ENCODE assay signal across 19 cellular contexts in the genomic region with DNA sequence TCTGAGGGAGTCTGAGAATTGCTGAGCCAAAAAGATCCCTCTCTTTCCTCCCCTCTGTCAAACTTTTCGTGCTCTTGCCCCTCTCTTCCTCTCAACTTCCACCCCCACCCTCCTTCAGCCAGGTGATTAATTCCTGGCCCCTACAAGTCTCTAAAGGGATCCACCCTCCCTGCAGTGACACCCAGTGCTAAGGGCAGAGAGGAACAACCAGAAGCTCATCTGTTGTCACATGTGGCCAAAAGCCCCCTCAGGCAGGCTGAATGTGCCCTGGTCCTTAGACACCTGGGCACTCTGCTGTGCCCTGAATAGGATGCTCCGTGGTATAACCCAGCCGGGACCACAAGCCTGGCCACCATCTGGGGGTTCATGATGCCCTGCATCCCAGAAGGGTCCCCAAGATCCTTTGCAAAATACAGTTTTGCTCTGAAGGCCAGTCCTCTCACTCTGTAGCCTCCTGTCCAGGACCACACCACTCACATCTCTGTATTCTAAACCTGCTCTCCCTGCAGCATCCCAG.
DNase-seq lines count a peak whose midpoint lies in the region; ATAC-seq, FAIRE-seq and TF ChIP-seq lines count a peak whose summit lies in the region.
"Had no signal": no experiment of that assay in that cellular context is flagged by ENCODE, and none has a peak within 500 bp of the region (broad histone marks: within the 10 kb centered on the region; RNA-seq: fewer than 3 reads in every experiment).

No MANE protein-coding gene starts in this region.

- H3K36me3 Mint-ChIP-seq in endodermal cell (ENCODE audit: low read depth), result no peaks in the 10 kb centered on the region
- H3K36me3 Mint-ChIP-seq in stimulated activated effector memory CD8-positive, alpha-beta T cell treated with anti-CD3 and anti-CD28 coated beads, Interleukin-12 subunit alpha, Interleukin-12 subunit beta, amount 100 ng/mL, for 72 hours, result no peaks in the 10 kb centered on the region
- H3K36me3 Mint-ChIP-seq: CD8-positive, alpha-beta T cell had no signal

- H3K36me3 ChIP-seq in endodermal cell (ENCODE audit: control insufficient read depth, insufficient read depth, low read length) (no peaks in the 10 kb centered on the region), Peyer's patch (no peaks in the 10 kb centered on the region)
- H3K36me3 ChIP-seq: BLaER1, MG63, SJSA1 had no signal

- H3K27me3 ChIP-seq in endodermal cell (ENCODE audit: control insufficient read depth, insufficient read depth, low read length, poor library complexity, severe bottlenecking), result peaks cover 70% of the 10 kb centered on the region
- no peaks in the 10 kb centered on the region for H3K27me3 ChIP-seq in Peyer's patch
- H3K27me3 ChIP-seq: BLaER1, MG63, SJSA1 had no signal

- H3K4me3 Mint-ChIP-seq in endodermal cell, result no peak overlapping the region
- H3K4me3 Mint-ChIP-seq in stimulated activated effector memory CD8-positive, alpha-beta T cell treated with anti-CD3 and anti-CD28 coated beads, Interleukin-12 subunit alpha, Interleukin-12 subunit beta, amount 100 ng/mL, for 72 hours, result no peak overlapping the region
- H3K4me3 Mint-ChIP-seq: CD8-positive, alpha-beta T cell had no signal

- DNase-seq in GM12891 (ENCODE audit: insufficient read length, low spot score), result no peak
- DNase-seq in NAMALWA (ENCODE audit: low spot score), result peak; percentile 16
- DNase-seq in endodermal cell, result peak; percentile 51
- no peak for DNase-seq in stimulated activated effector memory CD8-positive, alpha-beta T cell treated with anti-CD3 and anti-CD28 coated beads, Interleukin-12 subunit alpha, Interleukin-12 subunit beta, amount 100 ng/mL, for 72 hours (ENCODE audit: low spot score in 2 of 2)
- DNase-seq in DMS153 treated with DMSO at 0.1 percent for 48 hours (lab: John Stamatoyannopoulos, UW; ENCODE audit: unreplicated experiment), result no peak
- DNase-seq in Peyer's patch, result no peak
- DNase-seq in G401 (ENCODE audit: low spot score), result no peak
- DNase-seq: CD8-positive, alpha-beta T cell; GOT3; HCEC 1CT; MG63; NCI-H1092; NCI-H1436 treated with DMSO at 0.1 percent for 48 hours; NCI-H1930; NK-92 treated with Interleukin-12 subunit alpha and Interleukin-12 subunit beta, amount 100 ng/mL, for 24 hours had no signal

- H3K9me3 ChIP-seq in endodermal cell (ENCODE audit: control insufficient read depth, low read length), result no peaks in the 10 kb centered on the region
- no peaks in the 10 kb centered on the region for H3K9me3 ChIP-seq in Peyer's patch
- H3K9me3 ChIP-seq: BLaER1, MG63, SJSA1 had no signal

- no peak overlapping the region for H3K4me3 ChIP-seq in endodermal cell (ENCODE audit: low read length)
- no peak overlapping the region for H3K4me3 ChIP-seq in Peyer's patch
- H3K4me3 ChIP-seq: BLaER1, MG63, SJSA1 had no signal

- peaks cover 29% of the 10 kb centered on the region for H3K4me1 Mint-ChIP-seq in endodermal cell
- H3K4me1 Mint-ChIP-seq in stimulated activated effector memory CD8-positive, alpha-beta T cell treated with anti-CD3 and anti-CD28 coated beads, Interleukin-12 subunit alpha, Interleukin-12 subunit beta, amount 100 ng/mL, for 72 hours, result no peaks in the 10 kb centered on the region

- H3K27ac Mint-ChIP-seq in endodermal cell, result no peak overlapping the region
- no peak overlapping the region for H3K27ac Mint-ChIP-seq in stimulated activated effector memory CD8-positive, alpha-beta T cell treated with anti-CD3 and anti-CD28 coated beads, Interleukin-12 subunit alpha, Interleukin-12 subunit beta, amount 100 ng/mL, for 72 hours
- H3K27ac Mint-ChIP-seq: CD8-positive, alpha-beta T cell had no signal

- TF ChIP-seq POLR2A in GM12891 (IDR thresholded peaks at IDR 0.05; ENCODE audit: low read depth, low read length) (no peak), Peyer's patch (IDR thresholded peaks at IDR 0.05) (no peak)

- no peaks in the 10 kb centered on the region for H3K4me1 ChIP-seq in endodermal cell (ENCODE audit: control insufficient read depth, insufficient read depth, low read length)
- peaks cover 0 to 8% (median 4%) of the 10 kb centered on the region in 4 donors for H3K4me1 ChIP-seq in Peyer's patch
- H3K4me1 ChIP-seq: SJSA1 had no signal

- no peak overlapping the region for H3K9ac ChIP-seq in endodermal cell (ENCODE audit: extremely low read depth, low read length, poor library complexity, severe bottlenecking)
- H3K9ac ChIP-seq: BLaER1 had no signal

- FAIRE-seq in GM12891 (lab: Jason Lieb, UNC), result peak; percentile 28
- FAIRE-seq: GM12892 had no signal

- ATAC-seq in stimulated activated effector memory CD8-positive, alpha-beta T cell treated with anti-CD3 and anti-CD28 coated beads, Interleukin-12 subunit alpha, Interleukin-12 subunit beta, amount 100 ng/mL, for 72 hours, result peak; percentile 31
- ATAC-seq in GM21717 (IDR thresholded peaks at IDR 0.05; ENCODE audit: unreplicated experiment), result no peak
- ATAC-seq: CD8-positive, alpha-beta T cell had no signal

- H3K27me3 Mint-ChIP-seq in endodermal cell (ENCODE audit: insufficient read depth), result peaks cover 70% of the 10 kb centered on the region

- H3K27ac ChIP-seq in endodermal cell (ENCODE audit: low read depth, low read length) (no peak overlapping the region), Peyer's patch (no peak overlapping the region)
- H3K27ac ChIP-seq: BLaER1, SJSA1 had no signal

- in situ Hi-C loops in G401 (cut with HindIII; ENCODE audit: low sequenced_read_pairs), result no loop called here

- H3K9me3 Mint-ChIP-seq in endodermal cell, result no peaks in the 10 kb centered on the region
- H3K9me3 Mint-ChIP-seq in stimulated activated effector memory CD8-positive, alpha-beta T cell treated with anti-CD3 and anti-CD28 coated beads, Interleukin-12 subunit alpha, Interleukin-12 subunit beta, amount 100 ng/mL, for 72 hours, result no peaks in the 10 kb centered on the region
- H3K9me3 Mint-ChIP-seq: CD8-positive, alpha-beta T cell had no signal

- 82 to 100% methylated on average over 2 to 3 of the region's 3 CpGs for WGBS in endodermal cell (ENCODE audit: insufficient coverage in 1 of 2, insufficient read length in 1 of 2), 2 experiments

- TF ChIP-seq CTCF in endodermal cell (conservative IDR thresholded peaks at IDR 0.05), result no peak
- TF ChIP-seq CTCF in Peyer's patch (IDR thresholded peaks at IDR 0.05), result no peak

TF ChIP-seq in GM12891, 5 proteins besides CTCF, POLR2A, EP300 and RAD21:
- TF ChIP-seq POLR2AphosphoS5 (IDR thresholded peaks at IDR 0.05; ENCODE audit: low read depth, low read length) (no peak), TAF1 (IDR thresholded peaks at IDR 0.05; ENCODE audit: low read depth, low read length) (no peak), PAX5 (IDR thresholded peaks at IDR 0.05; ENCODE audit: insufficient read depth, low read length, severe bottlenecking) (no peak)

Comparison
In these comparisons a context has a peak if more than half of its experiments do, and no peak if none do; other contexts are left out.
1. DNase-seq: peak in NAMALWA (single experiment) and endodermal cell (single experiment); none in GM12891 (single experiment), stimulated activated effector memory CD8-positive, alpha-beta T cell treated with anti-CD3 and anti-CD28 coated beads, Interleukin-12 subunit alpha, Interleukin-12 subunit beta, amount 100 ng/mL, for 72 hours (0 of 2), DMS153 treated with DMSO at 0.1 percent for 48 hours (single experiment), Peyer's patch (0 of 3) and G401 (single experiment).